In genomic region chr14:51817326-51817725, GRCh38 we compare ENCODE assay signal across 34 cellular contexts.
"Had no signal": no experiment of that assay in that cellular context is flagged by ENCODE, and none has a peak within 500 bp of the region (broad histone marks: within the 10 kb centered on the region; RNA-seq: fewer than 3 reads in every experiment).

No MANE protein-coding gene starts in this region.

- ATAC-seq: activated CD8-positive, alpha-beta T cell treated with anti-CD3 and anti-CD28 coated beads for 36 hours; activated naive CD4-positive, alpha-beta T cell treated with anti-CD3 and anti-CD28 coated beads, Interleukin-2, amount 50 U/mL, for 72 hours; activated T-cell treated with anti-CD3 and anti-CD28 coated beads, Interleukin-2, amount 50 U/mL, for 4 hours; activated T-cell treated with anti-CD3 and anti-CD28 coated beads, Interleukin-2, amount 50 U/mL, for 72 hours; activated T-helper 17 cell treated with anti-CD3 and anti-CD28 coated beads, Interleukin-2, amount 50 U/mL, for 72 hours; body of pancreas had no signal

- H3K9me3 Mint-ChIP-seq: activated B cell treated with CpG ODN at 0.5 μM for 24 hours; activated CD4-positive, alpha-beta memory T cell treated with anti-CD3 and anti-CD28 coated beads for 36 hours; activated CD8-positive, alpha-beta T cell treated with anti-CD3 and anti-CD28 coated beads for 36 hours; activated naive CD4-positive, alpha-beta T cell treated with anti-CD3 and anti-CD28 coated beads for 36 hours; activated naive CD4-positive, alpha-beta T cell treated with anti-CD3 and anti-CD28 coated beads, Interleukin-2, amount 50 U/mL, for 72 hours; activated naive CD8-positive, alpha-beta T cell treated with anti-CD3 and anti-CD28 coated beads for 36 hours; activated T-cell treated with anti-CD3 and anti-CD28 coated beads, Interleukin-2, amount 50 U/mL, for 4 hours; activated T-cell treated with anti-CD3 and anti-CD28 coated beads, Interleukin-2, amount 50 U/mL, for 72 hours; activated T-helper 1 cell treated with anti-CD3 and anti-CD28 coated beads, Interleukin-12 subunit alpha, Interleukin-12 subunit beta, Interleukin-2, Interleukin-4 antibody, amounts not matched to agents 30 ng/mL and 10 ng/mL and 1 ng/mL, durations not matched to agents 14 hours and 24 hours and 36 hours; activated T-helper 17 cell treated with anti-CD3 and anti-CD28 coated beads, Interleukin-2, amount 50 U/mL, for 72 hours; central memory CD8-positive, alpha-beta T cell; T-helper 1 cell treated with Interleukin-12 subunit alpha and Interleukin-12 subunit beta and Interleukin-4 antibody, amounts not matched to agents 30 μg/mL and 1 μg/mL, for 36 hours; T-helper 2 cell treated with Interferon-gamma antibody and Interleukin-4, amounts not matched to agents 5 μg/mL and 100 μg/mL, for 36 hours had no signal

- H3K4me1 Mint-ChIP-seq: activated B cell treated with CpG ODN at 0.5 μM for 24 hours; activated naive CD8-positive, alpha-beta T cell treated with anti-CD3 and anti-CD28 coated beads for 36 hours; activated T-helper 17 cell treated with anti-CD3 and anti-CD28 coated beads, Interleukin-2, amount 50 U/mL, for 72 hours had no signal

- H3K36me3 Mint-ChIP-seq: activated CD4-positive, alpha-beta memory T cell treated with anti-CD3 and anti-CD28 coated beads for 36 hours; activated naive CD4-positive, alpha-beta T cell treated with anti-CD3 and anti-CD28 coated beads, Interleukin-2, amount 50 U/mL, for 72 hours; activated naive CD8-positive, alpha-beta T cell treated with anti-CD3 and anti-CD28 coated beads for 36 hours had no signal

- DNase-seq: activated B cell treated with CpG ODN at 0.5 μM for 24 hours; activated CD4-positive, alpha-beta memory T cell treated with anti-CD3 and anti-CD28 coated beads for 36 hours; activated CD4-positive, alpha-beta T cell treated with anti-CD3 and anti-CD28 coated beads for 48 hours; activated CD4-positive, alpha-beta T cell treated with anti-CD3 and anti-CD28 coated beads, Interleukin-2, amount 50 U/mL, for 1 hour; activated CD4-positive, alpha-beta T cell treated with anti-CD3 and anti-CD28 coated beads, Interleukin-2, amount 50 U/mL, for 4 hours; activated CD4-positive, CD25-positive, alpha-beta regulatory T cell treated with anti-CD3 and anti-CD28 coated beads, Interleukin-2, amount 50 U/mL, for 72 hours; activated CD8-positive, alpha-beta memory T cell treated with anti-CD3 and anti-CD28 coated beads, Interleukin-2, amount 50 U/mL, for 4 hours; activated CD8-positive, alpha-beta T cell treated with anti-CD3 and anti-CD28 coated beads for 36 hours; activated effector memory CD4-positive, alpha-beta T cell treated with anti-CD3 and anti-CD28 coated beads, Interleukin-2, amount 50 U/mL, for 16 hours; activated gamma-delta T cell treated with Interleukin-2 at 50 U/mL for 16 hours; activated naive CD4-positive, alpha-beta T cell; activated naive CD4-positive, alpha-beta T cell treated with anti-CD3 and anti-CD28 coated beads for 36 hours; activated naive CD4-positive, alpha-beta T cell treated with anti-CD3 and anti-CD28 coated beads, Interleukin-2, amount 50 U/mL, for 16 hours; activated naive CD8-positive, alpha-beta T cell treated with anti-CD3 and anti-CD28 coated beads for 36 hours; activated T-cell treated with anti-CD3 and anti-CD28 coated beads for 4 hours; activated T-cell treated with anti-CD3 and anti-CD28 coated beads, Interleukin-2, amount 50 U/mL, for 1 hour; activated T-cell treated with anti-CD3 and anti-CD28 coated beads, Interleukin-2, amount 50 U/mL, for 4 hours; activated T-cell treated with anti-CD3 and anti-CD28 coated beads, Interleukin-2, amount 50 U/mL, for 72 hours; adrenal gland; amniotic stem cell; aorta; body of pancreas; brain microvascular endothelial cell; caudate nucleus; cerebellar nuclear complex; T-helper 1 cell; T-helper 2 cell; T-helper 9 cell had no signal

- H3K27ac Mint-ChIP-seq: activated B cell treated with CpG ODN at 0.5 μM for 24 hours; activated CD4-positive, alpha-beta memory T cell treated with anti-CD3 and anti-CD28 coated beads for 36 hours; activated CD8-positive, alpha-beta T cell treated with anti-CD3 and anti-CD28 coated beads for 36 hours; activated naive CD4-positive, alpha-beta T cell treated with anti-CD3 and anti-CD28 coated beads for 36 hours; activated naive CD4-positive, alpha-beta T cell treated with anti-CD3 and anti-CD28 coated beads, Interleukin-2, amount 50 U/mL, for 72 hours; activated naive CD8-positive, alpha-beta T cell treated with anti-CD3 and anti-CD28 coated beads for 36 hours; activated T-cell treated with anti-CD3 and anti-CD28 coated beads, Interleukin-2, amount 50 U/mL, for 72 hours; activated T-helper 1 cell treated with anti-CD3 and anti-CD28 coated beads, Interleukin-12 subunit alpha, Interleukin-12 subunit beta, Interleukin-2, Interleukin-4 antibody, amounts not matched to agents 30 ng/mL and 10 ng/mL and 1 ng/mL, durations not matched to agents 14 hours and 24 hours and 36 hours; activated T-helper 17 cell treated with anti-CD3 and anti-CD28 coated beads, Interleukin-2, amount 50 U/mL, for 72 hours; T-helper 1 cell treated with Interleukin-12 subunit alpha and Interleukin-12 subunit beta and Interleukin-4 antibody, amounts not matched to agents 30 μg/mL and 1 μg/mL, for 36 hours; T-helper 2 cell treated with Interferon-gamma antibody and Interleukin-4, amounts not matched to agents 5 μg/mL and 100 μg/mL, for 36 hours had no signal

- H3K4me3 Mint-ChIP-seq: activated B cell treated with CpG ODN at 0.5 μM for 24 hours; activated CD4-positive, alpha-beta memory T cell treated with anti-CD3 and anti-CD28 coated beads for 36 hours; activated CD8-positive, alpha-beta T cell treated with anti-CD3 and anti-CD28 coated beads for 36 hours; activated naive CD4-positive, alpha-beta T cell treated with anti-CD3 and anti-CD28 coated beads for 36 hours; activated naive CD8-positive, alpha-beta T cell treated with anti-CD3 and anti-CD28 coated beads for 36 hours; activated T-cell treated with anti-CD3 and anti-CD28 coated beads, Interleukin-2, amount 50 U/mL, for 4 hours; activated T-cell treated with anti-CD3 and anti-CD28 coated beads, Interleukin-2, amount 50 U/mL, for 72 hours; activated T-helper 1 cell treated with anti-CD3 and anti-CD28 coated beads, Interleukin-12 subunit alpha, Interleukin-12 subunit beta, Interleukin-2, Interleukin-4 antibody, amounts not matched to agents 30 ng/mL and 10 ng/mL and 1 ng/mL, durations not matched to agents 14 hours and 24 hours and 36 hours; activated T-helper 17 cell treated with anti-CD3 and anti-CD28 coated beads, Interleukin-2, amount 50 U/mL, for 72 hours; central memory CD8-positive, alpha-beta T cell; T-helper 1 cell treated with Interleukin-12 subunit alpha and Interleukin-12 subunit beta and Interleukin-4 antibody, amounts not matched to agents 30 μg/mL and 1 μg/mL, for 36 hours; T-helper 2 cell treated with Interferon-gamma antibody and Interleukin-4, amounts not matched to agents 5 μg/mL and 100 μg/mL, for 36 hours had no signal

- H3K27me3 Mint-ChIP-seq: activated B cell treated with CpG ODN at 0.5 μM for 24 hours; activated CD8-positive, alpha-beta T cell treated with anti-CD3 and anti-CD28 coated beads for 36 hours; activated naive CD8-positive, alpha-beta T cell treated with anti-CD3 and anti-CD28 coated beads for 36 hours had no signal
